ENCODE assay signal across 21 cellular contexts in genomic region chr3:78888650-78889049, GRCh38.
"Had no signal": no experiment of that assay in that cellular context is flagged by ENCODE, and none has a peak within 500 bp of the region (broad histone marks: within the 10 kb centered on the region; RNA-seq: fewer than 3 reads in every experiment).

No MANE protein-coding gene starts in this region.

- H3K4me3 Mint-ChIP-seq: activated CD4-positive, alpha-beta T cell treated with anti-CD3 and anti-CD28 coated beads, Interleukin-2, amount 10 ng/mL, durations not matched to agents 24 days and 14 days; activated CD8-positive, alpha-beta T cell treated with anti-CD3 and anti-CD28 coated beads for 36 hours; activated naive CD8-positive, alpha-beta T cell treated with anti-CD3 and anti-CD28 coated beads for 36 hours; activated T-helper 17 cell treated with anti-CD3 and anti-CD28 coated beads, Interleukin-2, amount 50 U/mL, for 72 hours; endodermal cell; natural killer cell treated with Interleukin-12 subunit alpha and Interleukin-12 subunit beta and Interleukin-15 and Interleukin-18, amount 100 ng/mL, for 72 hours had no signal

- H3K4me1 ChIP-seq: gastroesophageal sphincter, lower lobe of right lung, thyroid gland had no signal

- H3K27ac ChIP-seq: cardiac muscle cell, gastroesophageal sphincter, lower lobe of right lung, thyroid gland had no signal

- H3K9me3 Mint-ChIP-seq: endodermal cell had no signal

- ATAC-seq: activated CD8-positive, alpha-beta T cell treated with anti-CD3 and anti-CD28 coated beads for 36 hours; activated T-helper 17 cell treated with anti-CD3 and anti-CD28 coated beads, Interleukin-2, amount 50 U/mL, for 72 hours; gastroesophageal sphincter; left colon; lower lobe of right lung; natural killer cell treated with Interleukin-12 subunit alpha and Interleukin-12 subunit beta and Interleukin-15 and Interleukin-18, amount 100 ng/mL, for 72 hours had no signal

- DNase-seq: activated CD4-positive, alpha-beta T cell treated with anti-CD3 and anti-CD28 coated beads, Interleukin-2, amount 10 ng/mL, durations not matched to agents 24 days and 14 days; activated CD8-positive, alpha-beta T cell treated with anti-CD3 and anti-CD28 coated beads for 36 hours; activated naive CD4-positive, alpha-beta T cell; activated naive CD8-positive, alpha-beta T cell treated with anti-CD3 and anti-CD28 coated beads for 36 hours; activated T-cell treated with anti-CD3 and anti-CD28 coated beads, Interleukin-2, amount 50 U/mL, for 1 hour; amniotic stem cell; dorsolateral prefrontal cortex; endodermal cell; left colon; lower lobe of right lung; retina; stimulated activated CD8-positive, alpha-beta memory T cell treated with anti-CD3 and anti-CD28 coated beads, Interleukin-4, amount 100 ng/mL, for 48 hours; stimulated activated naive CD4-positive, alpha-beta T cell; T-helper 1 cell; T-helper 9 cell; thyroid gland had no signal

- H3K36me3 ChIP-seq: cardiac muscle cell, gastroesophageal sphincter, lower lobe of right lung, thyroid gland had no signal

- H3K9me3 ChIP-seq: gastroesophageal sphincter, lower lobe of right lung, thyroid gland had no signal

- H3K36me3 Mint-ChIP-seq: activated naive CD8-positive, alpha-beta T cell treated with anti-CD3 and anti-CD28 coated beads for 36 hours had no signal

- H3K27me3 ChIP-seq: cardiac muscle cell, dorsolateral prefrontal cortex, gastroesophageal sphincter, thyroid gland had no signal

- FAIRE-seq: islet of Langerhans had no signal

- H3K27ac Mint-ChIP-seq: activated CD4-positive, alpha-beta T cell treated with anti-CD3 and anti-CD28 coated beads, Interleukin-2, amount 10 ng/mL, durations not matched to agents 24 days and 14 days; activated CD8-positive, alpha-beta T cell treated with anti-CD3 and anti-CD28 coated beads for 36 hours; activated naive CD8-positive, alpha-beta T cell treated with anti-CD3 and anti-CD28 coated beads for 36 hours; activated T-helper 17 cell treated with anti-CD3 and anti-CD28 coated beads, Interleukin-2, amount 50 U/mL, for 72 hours; endodermal cell; natural killer cell treated with Interleukin-12 subunit alpha and Interleukin-12 subunit beta and Interleukin-15 and Interleukin-18, amount 100 ng/mL, for 72 hours had no signal

- H3K4me3 ChIP-seq: cardiac muscle cell, gastroesophageal sphincter, lower lobe of right lung, thyroid gland had no signal

- H3K4me1 Mint-ChIP-seq: activated CD4-positive, alpha-beta T cell treated with anti-CD3 and anti-CD28 coated beads, Interleukin-2, amount 10 ng/mL, durations not matched to agents 24 days and 14 days; activated T-helper 17 cell treated with anti-CD3 and anti-CD28 coated beads, Interleukin-2, amount 50 U/mL, for 72 hours had no signal

- H3K27me3 Mint-ChIP-seq: activated CD4-positive, alpha-beta T cell treated with anti-CD3 and anti-CD28 coated beads, Interleukin-2, amount 10 ng/mL, durations not matched to agents 24 days and 14 days; activated CD8-positive, alpha-beta T cell treated with anti-CD3 and anti-CD28 coated beads for 36 hours; activated naive CD8-positive, alpha-beta T cell treated with anti-CD3 and anti-CD28 coated beads for 36 hours; activated T-helper 17 cell treated with anti-CD3 and anti-CD28 coated beads, Interleukin-2, amount 50 U/mL, for 72 hours; natural killer cell treated with Interleukin-12 subunit alpha and Interleukin-12 subunit beta and Interleukin-15 and Interleukin-18, amount 100 ng/mL, for 72 hours had no signal
